ENCODE assay signal across 1 cellular context in the genomic region with DNA sequence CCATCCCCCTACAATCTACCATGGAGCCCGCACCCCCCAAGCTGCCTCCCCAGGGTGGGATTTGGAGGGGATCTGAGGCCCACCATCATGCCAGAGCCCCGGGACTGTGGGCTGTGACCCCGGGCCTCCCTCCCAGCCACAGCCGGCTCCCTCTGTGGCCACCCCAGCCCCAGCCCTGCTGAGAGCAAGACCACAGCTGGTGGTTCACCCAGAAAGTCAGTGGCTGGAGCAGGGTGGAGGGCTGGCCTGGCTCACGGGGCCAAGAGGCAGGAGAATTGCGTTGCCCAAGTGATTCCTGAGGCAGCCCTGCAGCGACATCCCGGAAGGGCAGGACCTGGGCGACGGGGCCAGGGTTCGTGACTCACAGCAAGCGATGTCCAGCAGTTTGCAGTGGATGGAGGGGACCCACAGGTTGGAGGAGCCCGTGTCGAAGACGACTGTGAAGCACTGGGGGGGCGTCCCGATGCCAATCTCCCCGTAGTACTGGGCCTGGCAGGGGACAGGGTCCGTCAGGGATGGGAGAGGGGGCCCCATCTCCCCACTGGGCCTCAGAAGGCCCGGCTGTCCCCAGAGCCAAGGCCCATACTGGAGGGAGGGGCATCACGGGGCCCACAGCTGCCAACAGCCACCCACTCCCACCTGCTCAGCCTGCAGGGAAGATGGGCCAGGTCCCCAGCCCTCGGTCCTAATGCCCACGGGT.
TF ChIP-seq lines count a peak whose summit lies in the region.

No MANE protein-coding gene starts in this region.

TF ChIP-seq in HepG2, 621 proteins besides CTCF, POLR2A, EP300 and RAD21:
- TF ChIP-seq ZNF496 (CRISPR knock-in tag; IDR thresholded peaks at IDR 0.05; ENCODE audit: insufficient replicate concordance) (no peak), RBFOX2 (IDR thresholded peaks at IDR 0.05; ENCODE audit: low read depth, low read length) (peak; percentile 53)
